32 cellular contexts compared by ENCODE assay signal in the genomic region with DNA sequence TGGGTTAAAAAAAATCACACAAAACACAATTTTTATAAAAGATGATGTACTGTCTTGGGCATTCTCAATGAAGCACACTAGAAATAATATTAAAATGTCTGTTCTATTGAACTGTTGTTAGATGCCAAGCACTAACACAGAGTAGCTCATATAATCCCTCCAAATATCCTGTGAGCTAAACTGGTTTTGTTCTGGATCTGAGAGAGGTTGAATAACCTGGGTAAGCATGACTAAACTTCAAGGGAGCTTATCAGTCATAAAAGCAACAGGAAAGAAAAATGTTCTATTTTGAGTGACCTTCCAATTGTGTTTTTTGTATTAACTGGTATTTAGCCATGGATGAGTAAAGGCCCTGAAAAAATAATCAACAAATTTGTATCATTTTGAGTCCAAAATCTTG.
"Had no signal": no experiment of that assay in that cellular context is flagged by ENCODE, and none has a peak within 500 bp of the region (broad histone marks: within the 10 kb centered on the region; RNA-seq: fewer than 3 reads in every experiment).

No MANE protein-coding gene starts in this region.

- H3K27me3 ChIP-seq: adrenal gland, brain microvascular endothelial cell, Peyer's patch had no signal

- H3K4me3 ChIP-seq: adrenal gland, K562, Peyer's patch had no signal

- DNase-seq: activated B cell treated with CpG ODN at 0.5 μM for 24 hours; activated CD4-positive, alpha-beta memory T cell treated with anti-CD3 and anti-CD28 coated beads for 36 hours; activated CD4-positive, alpha-beta T cell treated with anti-CD3 and anti-CD28 coated beads for 4 hours; activated CD4-positive, alpha-beta T cell treated with anti-CD3 and anti-CD28 coated beads, Interleukin-2, amount 50 U/mL, for 1 hour; activated CD4-positive, CD25-positive, alpha-beta regulatory T cell treated with anti-CD3 and anti-CD28 coated beads, Interleukin-2, amount 50 U/mL, for 72 hours; activated CD8-positive, alpha-beta memory T cell treated with anti-CD3 and anti-CD28 coated beads, Interleukin-2, amount 50 U/mL, for 4 hours; activated gamma-delta T cell treated with Interleukin-2 at 50 U/mL for 16 hours; activated naive CD4-positive, alpha-beta T cell treated with anti-CD3 and anti-CD28 coated beads for 36 hours; activated T-cell treated with anti-CD3 and anti-CD28 coated beads for 4 hours; activated T-cell treated with anti-CD3 and anti-CD28 coated beads, Interleukin-2, amount 50 U/mL, for 4 hours; adrenal gland; brain microvascular endothelial cell; NCI-H1092 treated with DMSO at 0.1 percent for 48 hours; NCI-H1417 treated with DMSO at 0.1 percent for 48 hours; NCI-H187 treated with DMSO at 0.1 percent for 48 hours; NCI-H2081; NCI-H2171 treated with DMSO at 0.1 percent for 48 hours; NCI-H226; NCI-H446 treated with DMSO at 0.1 percent for 48 hours; NCI-H524 treated with DMSO at 0.1 percent for 48 hours; NK-92 treated with Interleukin-12 subunit alpha and Interleukin-12 subunit beta, amount 100 ng/mL, for 24 hours; PC-3; Peyer's patch; RPMI8226; SIG-M5; T-cell; T-helper 2 cell; T-helper 9 cell had no signal

- H3K4me1 ChIP-seq: adrenal gland, Peyer's patch had no signal

- H3K9me3 ChIP-seq: adrenal gland, Peyer's patch had no signal

- H3K36me3 ChIP-seq: adrenal gland, brain microvascular endothelial cell, Peyer's patch had no signal

- ATAC-seq: activated naive CD4-positive, alpha-beta T cell treated with anti-CD3 and anti-CD28 coated beads, Interleukin-2, amount 50 U/mL, for 72 hours; activated T-cell treated with anti-CD3 and anti-CD28 coated beads, Interleukin-2, amount 50 U/mL, for 4 hours; K562; PC-3; SK-N-SH treated with all-trans-retinoic acid at 6 μM for 48 hours; T-cell had no signal

- H3K27ac ChIP-seq: adrenal gland, brain microvascular endothelial cell, Peyer's patch, VCaP had no signal
